8 cellular contexts compared by ENCODE assay signal in the genomic region with DNA sequence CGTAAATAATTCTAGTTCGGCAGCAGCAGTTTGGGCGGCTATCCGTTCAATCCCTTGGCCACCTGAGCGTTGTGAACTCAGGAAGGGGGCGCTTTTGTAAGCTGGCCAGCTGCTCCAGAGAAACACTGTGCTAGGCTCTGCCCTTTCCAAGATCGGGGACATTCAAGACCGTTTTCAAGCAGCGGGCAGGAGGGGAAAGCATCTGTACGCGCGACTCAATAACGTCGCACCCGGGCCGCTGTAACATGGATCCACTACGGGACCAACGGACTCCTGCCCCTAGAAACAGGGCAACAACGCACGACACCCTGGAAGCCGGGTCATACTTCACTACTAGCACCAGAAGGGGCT. TPM values are rescaled to one million over a fixed set of nuclear protein-coding genes. Genes with fewer than 3 reads are reported as not detected.
A peak's percentile ranks its signal among the peaks of the same experiment; 100 is the strongest.
DNase-seq lines count a peak whose midpoint lies in the region; ATAC-seq and TF ChIP-seq lines count a peak whose summit lies in the region.

No MANE protein-coding gene starts in this region.

- no peaks in the 10 kb centered on the region for H3K36me3 Mint-ChIP-seq in progenitor cell of endocrine pancreas (ENCODE audit: insufficient read depth)

- peaks cover 12% of the 10 kb centered on the region for H3K4me1 Mint-ChIP-seq in progenitor cell of endocrine pancreas (ENCODE audit: low read depth)

- no peaks in the 10 kb centered on the region for H3K9me3 Mint-ChIP-seq in progenitor cell of endocrine pancreas (ENCODE audit: low read depth)

- ATAC-seq in HG03135 (IDR thresholded peaks at IDR 0.05; ENCODE audit: unreplicated experiment): peak; percentile 7

- no peaks in the 10 kb centered on the region for H3K27me3 Mint-ChIP-seq in progenitor cell of endocrine pancreas

- H3K36me3 ChIP-seq in Peyer's patch: no peaks in the 10 kb centered on the region

- peak; percentile 45 for DNase-seq in activated CD4-positive, alpha-beta T cell treated with anti-CD3 and anti-CD28 coated beads for 48 hours
- DNase-seq in activated CD4-positive, alpha-beta T cell treated with anti-CD3 and anti-CD28 coated beads for 4 hours: no peak
- DNase-seq in Peyer's patch: peak in 2 of 3 donors; percentile 22 to 48
- peak; percentile 73 to 83 for DNase-seq in erythroblast (lab: John Stamatoyannopoulos, UW)
- no peak for DNase-seq in progenitor cell of endocrine pancreas (ENCODE audit: low spot score, unreplicated experiment)
- DNase-seq in HuH-7 (ENCODE audit: low spot score): no peak
- DNase-seq in NCI-H446 treated with DMSO at 0.1 percent for 48 hours (lab: John Stamatoyannopoulos, UW): no peak

- H3K4me3 ChIP-seq in Peyer's patch: peak overlapping the region; percentile 52 to 90 (median 65)

- TF ChIP-seq CTCF in Peyer's patch (IDR thresholded peaks at IDR 0.05): no peak
- peak; percentile 12 for TF ChIP-seq CTCF in progenitor cell of endocrine pancreas (IDR thresholded peaks at IDR 0.05; ENCODE audit: unreplicated experiment)

- H3K4me3 Mint-ChIP-seq in progenitor cell of endocrine pancreas (ENCODE audit: low read depth): peak overlapping the region; percentile 98

- H3K9me3 ChIP-seq in Peyer's patch: no peaks in the 10 kb centered on the region

- H3K27ac Mint-ChIP-seq in progenitor cell of endocrine pancreas: peak overlapping the region; percentile 93

- TF ChIP-seq POLR2A in Peyer's patch (IDR thresholded peaks at IDR 0.05): no peak
- TF ChIP-seq POLR2A in erythroblast (IDR thresholded peaks at IDR 0.05; ENCODE audit: low read length): no peak

- peaks cover 0 to 17% (median 0%) of the 10 kb centered on the region in 4 donors for H3K4me1 ChIP-seq in Peyer's patch

- no peaks in the 10 kb centered on the region for H3K27me3 ChIP-seq in Peyer's patch

- peak overlapping the region in 2 of 4 donors; percentile 17 to 67 for H3K27ac ChIP-seq in Peyer's patch

RNA-seq across cellular contexts. Expression of gene TOP2A, which starts 0.5 kb away (rescaled TPM):
- total RNA-seq in Peyer's patch (10 to 100 TPM; 11.8 to 32.2 (median 16.5) TPM), progenitor cell of endocrine pancreas (111 and 114 TPM in 2 replicates)

RNA-seq across cellular contexts. Expression of gene IGFBP4, which starts 26.0 kb away (rescaled TPM):
- total RNA-seq in Peyer's patch (100 to 1,000 TPM in 3 of 4 donors, 10 to 100 TPM in 1; 70.6 to 220 (median 133) TPM), progenitor cell of endocrine pancreas (3.6 and 4.3 TPM in 2 replicates)

RNA-seq across cellular contexts. Expression of gene GJD3, which starts 52.7 kb away (rescaled TPM):
- total RNA-seq in Peyer's patch (1 to 10 TPM in 1 of 4 donors, not detected in 3; 1.6 TPM), progenitor cell of endocrine pancreas (not detected in 2 replicates)

Comparison
In these comparisons a context has a peak if more than half of its experiments do, and no peak if none do; other contexts are left out.
1. DNase-seq: peak in activated CD4-positive, alpha-beta T cell treated with anti-CD3 and anti-CD28 coated beads for 48 hours (single experiment), Peyer's patch (2 of 3) and erythroblast (2 of 2); none in activated CD4-positive, alpha-beta T cell treated with anti-CD3 and anti-CD28 coated beads for 4 hours (0 of 2), progenitor cell of endocrine pancreas (single experiment), HuH-7 (single experiment) and NCI-H446 treated with DMSO at 0.1 percent for 48 hours (single experiment).
2. RNA of gene IGFBP4, which starts 26.0 kb away (total RNA-seq): 70.6 to 220 TPM in Peyer's patch; 3.6 to 4.3 TPM in progenitor cell of endocrine pancreas; every median in the first group is over 10 times any median in the second.